In genomic region chr11:56917708-56918450, GRCh38 we compare ENCODE assay signal across 11 cellular contexts.
"Had no signal": no experiment of that assay in that cellular context is flagged by ENCODE, and none has a peak within 500 bp of the region (broad histone marks: within the 10 kb centered on the region; RNA-seq: fewer than 3 reads in every experiment).

No MANE protein-coding gene starts in this region.

- H3K4me1 ChIP-seq: adrenal gland, pancreas, testis had no signal

- FAIRE-seq: pancreas had no signal

- H3K4me3 Mint-ChIP-seq: activated CD4-positive, alpha-beta T cell treated with anti-CD3 and anti-CD28 coated beads, Interleukin-2, amount 10 ng/mL, durations not matched to agents 24 days and 14 days; brain; stimulated activated naive CD8-positive, alpha-beta T cell treated with anti-CD3 and anti-CD28 coated beads, Interleukin-15, amount 100 ng/mL, for 72 hours had no signal

- H3K27me3 ChIP-seq: adrenal gland, pancreas, testis had no signal

- H3K4me1 Mint-ChIP-seq: brain; stimulated activated naive CD8-positive, alpha-beta T cell treated with anti-CD3 and anti-CD28 coated beads, Interleukin-15, amount 100 ng/mL, for 72 hours had no signal

- H3K27ac Mint-ChIP-seq: activated CD4-positive, alpha-beta T cell treated with anti-CD3 and anti-CD28 coated beads, Interleukin-2, amount 10 ng/mL, durations not matched to agents 24 days and 14 days had no signal

- H3K9me3 ChIP-seq: adrenal gland, pancreas, testis had no signal

- H3K27ac ChIP-seq: adrenal gland, pancreas, testis had no signal

- H3K36me3 Mint-ChIP-seq: brain had no signal

- H3K36me3 ChIP-seq: adrenal gland, pancreas had no signal

- H3K27me3 Mint-ChIP-seq: activated CD4-positive, alpha-beta T cell treated with anti-CD3 and anti-CD28 coated beads, Interleukin-2, amount 10 ng/mL, durations not matched to agents 24 days and 14 days; brain; stimulated activated naive CD8-positive, alpha-beta T cell treated with anti-CD3 and anti-CD28 coated beads, Interleukin-15, amount 100 ng/mL, for 72 hours had no signal

- H3K4me3 ChIP-seq: adrenal gland, pancreas, testis had no signal

- DNase-seq: activated CD4-positive, alpha-beta T cell treated with anti-CD3 and anti-CD28 coated beads, Interleukin-2, amount 10 ng/mL, durations not matched to agents 24 days and 14 days; activated naive CD4-positive, alpha-beta T cell treated with anti-CD3 and anti-CD28 coated beads, Interleukin-2, amount 50 U/mL, for 16 hours; adrenal gland; foreskin fibroblast; pancreas; stimulated activated CD4-positive, alpha-beta T cell treated with anti-CD3 and anti-CD28 coated beads, Interleukin-15, amount 100 ng/mL, for 24 hours; stimulated activated CD4-positive, alpha-beta T cell treated with anti-CD3 and anti-CD28 coated beads, Interleukin-4, amount 100 ng/mL, for 24 hours; stimulated activated naive CD8-positive, alpha-beta T cell treated with anti-CD3 and anti-CD28 coated beads, Interleukin-15, amount 100 ng/mL, for 72 hours; testis had no signal

- ATAC-seq: left lobe of liver; pancreas; stimulated activated naive CD8-positive, alpha-beta T cell treated with anti-CD3 and anti-CD28 coated beads, Interleukin-15, amount 100 ng/mL, for 72 hours had no signal
